Comparison of ENCODE assay signal across 8 cellular contexts in the genomic region with DNA sequence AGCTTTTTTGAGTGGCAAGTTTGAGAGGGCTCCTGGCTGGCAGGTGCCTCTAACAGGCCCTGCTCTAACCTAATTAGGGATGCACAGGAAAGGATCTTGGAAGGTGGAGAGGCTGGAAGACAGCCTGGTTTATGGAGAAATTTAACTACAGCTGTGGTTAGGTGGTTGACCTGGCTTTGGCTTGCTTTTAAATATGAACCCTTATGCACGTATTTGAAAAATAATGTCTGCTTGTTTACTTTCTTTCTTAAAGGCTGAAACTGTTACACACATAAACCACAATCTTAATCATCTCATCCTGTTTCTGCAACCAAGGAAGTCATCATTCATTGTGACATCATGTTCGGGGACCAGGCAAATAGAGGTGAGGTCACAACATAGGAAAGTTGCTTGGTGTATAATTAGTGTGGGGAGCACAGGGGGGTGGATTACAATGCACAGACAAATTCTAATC. TPM values are rescaled to one million over a fixed set of nuclear protein-coding genes. Genes with fewer than 3 reads are reported as not detected.
DNase-seq lines count a peak whose midpoint lies in the region; ATAC-seq and TF ChIP-seq lines count a peak whose summit lies in the region.

No MANE protein-coding gene starts in this region.

- H3K27me3 Mint-ChIP-seq in activated T-cell treated with anti-CD3 and anti-CD28 coated beads, Interleukin-2, amount 50 U/mL, for 24 hours = no peaks in the 10 kb centered on the region

- H3K27ac ChIP-seq in right cardiac atrium (ENCODE audit: low read length) = peak overlapping the region; percentile 66
- peak overlapping the region; percentile 67 for H3K27ac ChIP-seq in upper lobe of right lung

- peak overlapping the region; percentile 86 for H3K27ac Mint-ChIP-seq in activated T-cell treated with anti-CD3 and anti-CD28 coated beads, Interleukin-2, amount 50 U/mL, for 24 hours

- H3K36me3 Mint-ChIP-seq in activated T-cell treated with anti-CD3 and anti-CD28 coated beads, Interleukin-2, amount 50 U/mL, for 24 hours (ENCODE audit: low read depth) = peaks cover 95% of the 10 kb centered on the region

- CTCF ChIA-PET in GM10248 (lab: Yijun Ruan, JAX) = interaction anchor here (0.7 to 6.0 kb wide), 9 partner anchors 9 to 162 kb away, joined by 3 to 49 read pairs (median 6); a partner anchor contains a TSS

- peaks cover 65% of the 10 kb centered on the region for H3K4me1 Mint-ChIP-seq in activated T-cell treated with anti-CD3 and anti-CD28 coated beads, Interleukin-2, amount 50 U/mL, for 24 hours (ENCODE audit: low read depth)

- POLR2A ChIA-PET in GM10248 (lab: Yijun Ruan, JAX) = interaction anchor here (1.2 kb wide), 1 partner anchor 24 kb away, joined by 4 read pairs; no protein-coding TSS in a partner anchor

- no peak for TF ChIP-seq CTCF in GM10248 (IDR thresholded peaks at IDR 0.05; ENCODE audit: control extremely low read depth, extremely low read depth, low read depth, missing control alignments)
- TF ChIP-seq CTCF in upper lobe of right lung (IDR thresholded peaks at IDR 0.05) = no peak

- H3K9me3 Mint-ChIP-seq in activated T-cell treated with anti-CD3 and anti-CD28 coated beads, Interleukin-2, amount 50 U/mL, for 24 hours = peaks cover 16% of the 10 kb centered on the region

- H3K27me3 ChIP-seq in right cardiac atrium (ENCODE audit: control insufficient read depth, insufficient read depth) (no peaks in the 10 kb centered on the region), upper lobe of right lung (no peaks in the 10 kb centered on the region)

- peaks cover 52% of the 10 kb centered on the region for H3K36me3 ChIP-seq in upper lobe of right lung

- intact Hi-C loops in right cardiac atrium (cut with DNase I) = no loop called here
- intact Hi-C loops in upper lobe of right lung (cut with DNase I) = no loop called here

- H3K9me3 ChIP-seq in right cardiac atrium (ENCODE audit: control insufficient read depth, low read length) (no peaks in the 10 kb centered on the region), upper lobe of right lung (no peaks in the 10 kb centered on the region)

- H3K4me3 ChIP-seq in right cardiac atrium (ENCODE audit: low read length) = no peak overlapping the region
- no peak overlapping the region for H3K4me3 ChIP-seq in upper lobe of right lung

- H3K4me3 Mint-ChIP-seq in activated T-cell treated with anti-CD3 and anti-CD28 coated beads, Interleukin-2, amount 50 U/mL, for 24 hours = peak overlapping the region; percentile 4

- DNase-seq in GM10248 (ENCODE audit: extremely low spot score) (peak; percentile 51), NCI-H226 (peak; percentile 40), right cardiac atrium (no peak), upper lobe of right lung (no peak), NCI-H1694 treated with DMSO at 0.1 percent for 48 hours (lab: John Stamatoyannopoulos, UW) (no peak)
- no peak for DNase-seq in activated T-cell treated with anti-CD3 and anti-CD28 coated beads, Interleukin-2, amount 50 U/mL, for 24 hours

- ATAC-seq in right cardiac atrium (peak in 1 of 2 donors; percentile 61), upper lobe of right lung (peak; percentile 84), HG02623 (IDR thresholded peaks at IDR 0.05; ENCODE audit: unreplicated experiment) (no peak), GM19351 (IDR thresholded peaks at IDR 0.05; ENCODE audit: unreplicated experiment) (no peak)

- H3K4me1 ChIP-seq in right cardiac atrium (ENCODE audit: control insufficient read depth, insufficient read depth, low read length) = peaks cover 6% of the 10 kb centered on the region
- peaks cover 27% of the 10 kb centered on the region for H3K4me1 ChIP-seq in upper lobe of right lung

- WGBS in right cardiac atrium = 36% methylated on average over 2 of the region's 2 CpGs

RNA-seq across cellular contexts. Expression of a gene that starts 23.1 kb away (rescaled TPM):
- 1 to 10 TPM; 2.1 to 3.3 (median 2.5) TPM for total RNA-seq in right cardiac atrium
- polyA plus RNA-seq in right cardiac atrium = 2.3 TPM
- total RNA-seq in upper lobe of right lung = 12.8 TPM

RNA-seq across cellular contexts. Expression of a gene that starts 25.4 kb away (rescaled TPM):
- total RNA-seq in right cardiac atrium (10 to 100 TPM; 20.8 to 25.4 (median 24.2) TPM), upper lobe of right lung (40.0 TPM)
- polyA plus RNA-seq in right cardiac atrium = 10.8 TPM

RNA-seq across cellular contexts. Expression of a gene that starts 28.4 kb away (rescaled TPM):
- 10 to 100 TPM; 70.5 to 89.4 (median 79.4) TPM for total RNA-seq in right cardiac atrium
- polyA plus RNA-seq in right cardiac atrium = 45.1 TPM
- total RNA-seq in upper lobe of right lung = 157 TPM

Comparison
In these comparisons a context has a peak if more than half of its experiments do, and no peak if none do; other contexts are left out.
1. DNase-seq: peak in GM10248 (single experiment) and NCI-H226 (single experiment); none in activated T-cell treated with anti-CD3 and anti-CD28 coated beads, Interleukin-2, amount 50 U/mL, for 24 hours (single experiment), right cardiac atrium (0 of 3), upper lobe of right lung (single experiment) and NCI-H1694 treated with DMSO at 0.1 percent for 48 hours (single experiment).